Comparison of ENCODE assay signal across 8 cellular contexts in genomic region chr19:38647368-38647965, GRCh38. TPM values are rescaled to one million over a fixed set of nuclear protein-coding genes. Genes with fewer than 3 reads are reported as not detected.
DNase-seq lines count a peak whose midpoint lies in the region; ATAC-seq and TF ChIP-seq lines count a peak whose summit lies in the region.

TSS of gene ACTN4 (plus strand) at chr19:38647649. CDS start at chr19:38647746, 97 bp downstream.

- H3F3A ChIP-seq in GM23338 (replicated peaks; ENCODE audit: low read depth) = peaks cover 5% of the 10 kb centered on the region

- H3K9ac ChIP-seq in fibroblast of lung (ENCODE audit: insufficient read depth, low read length) = peak within 1 kb of the TSS; percentile 87

- H3K9me3 Mint-ChIP-seq in GM23338 = 0 out of 3 replicates have a peak, but pooled peaks cover 3% of the 10 kb centered on the region
- no peaks in the 10 kb centered on the region for H3K9me3 Mint-ChIP-seq in activated T-helper 17 cell treated with anti-CD3 and anti-CD28 coated beads, Interleukin-2, amount 50 U/mL, for 72 hours
- H3K9me3 Mint-ChIP-seq in naive thymus-derived CD8-positive, alpha-beta T cell = no peaks in the 10 kb centered on the region
- H3K9me3 Mint-ChIP-seq in stimulated activated naive B cell treated with anti-CD40 and anti-IgM and Interleukin-4, amounts not matched to agents 10 μg/mL and 1 μg/mL and 100 μg/mL, for 72 hours = no peaks in the 10 kb centered on the region

- H3K79me2 ChIP-seq in GM23338 (replicated peaks; ENCODE audit: insufficient read depth) = peaks cover 49% of the 10 kb centered on the region
- H3K79me2 ChIP-seq in fibroblast of lung (ENCODE audit: control insufficient read depth, insufficient read depth, low read length) = peaks cover 50% of the 10 kb centered on the region

- TF ChIP-seq CTCF in GM23338 (conservative IDR thresholded peaks at IDR 0.05; ENCODE audit: low read depth in 2 of 2) (no peak), fibroblast of lung (conservative IDR thresholded peaks at IDR 0.05 in 1 of 2, IDR thresholded peaks at IDR 0.05 in 1 of 2; ENCODE audit: low read depth in 1 of 2, low read length in 2 of 2) (no peak)

- H3K27ac Mint-ChIP-seq in GM23338 = peak within 1 kb of the TSS; percentile 95
- peak within 1 kb of the TSS; percentile 98 for H3K27ac Mint-ChIP-seq in activated T-helper 17 cell treated with anti-CD3 and anti-CD28 coated beads, Interleukin-2, amount 50 U/mL, for 72 hours
- H3K27ac Mint-ChIP-seq in naive thymus-derived CD8-positive, alpha-beta T cell = peak within 1 kb of the TSS; percentile 37 to 94 (median 86)
- peak within 1 kb of the TSS; percentile 94 for H3K27ac Mint-ChIP-seq in stimulated activated naive B cell treated with anti-CD40 and anti-IgM and Interleukin-4, amounts not matched to agents 10 μg/mL and 1 μg/mL and 100 μg/mL, for 72 hours

- H3K4me1 Mint-ChIP-seq in GM23338 = peaks cover 46% of the 10 kb centered on the region
- H3K4me1 Mint-ChIP-seq in activated T-helper 17 cell treated with anti-CD3 and anti-CD28 coated beads, Interleukin-2, amount 50 U/mL, for 72 hours = peaks cover 21% of the 10 kb centered on the region
- H3K4me1 Mint-ChIP-seq in naive thymus-derived CD8-positive, alpha-beta T cell = peaks cover 17 to 50% (median 28%) of the 10 kb centered on the region in 4 donors
- peaks cover 24 to 46% of the 10 kb centered on the region in 2 donors for H3K4me1 Mint-ChIP-seq in stimulated activated naive B cell treated with anti-CD40 and anti-IgM and Interleukin-4, amounts not matched to agents 10 μg/mL and 1 μg/mL and 100 μg/mL, for 72 hours

- peak within 1 kb of the TSS; percentile 84 for H3K27ac ChIP-seq in GM23338 (ENCODE audit: low read depth)
- H3K27ac ChIP-seq in fibroblast of lung (ENCODE audit: insufficient read depth, low read length) = peak within 1 kb of the TSS; percentile 88

- H2AFZ ChIP-seq in GM23338 (no peak within 1 kb of the TSS), fibroblast of lung (ENCODE audit: low read length) (peak within 1 kb of the TSS; percentile 69)

- peak within 1 kb of the TSS; percentile 100 for H3K4me2 ChIP-seq in GM23338
- H3K4me2 ChIP-seq in fibroblast of lung (ENCODE audit: extremely low read depth, insufficient read depth, low read length) = peak within 1 kb of the TSS; percentile 86

- H3K4me3 Mint-ChIP-seq in GM23338 = peak within 1 kb of the TSS; percentile 91
- H3K4me3 Mint-ChIP-seq in activated T-helper 17 cell treated with anti-CD3 and anti-CD28 coated beads, Interleukin-2, amount 50 U/mL, for 72 hours = peak within 1 kb of the TSS; percentile 100
- H3K4me3 Mint-ChIP-seq in naive thymus-derived CD8-positive, alpha-beta T cell = peak within 1 kb of the TSS; percentile 86 to 95 (median 91)
- peak within 1 kb of the TSS; percentile 91 to 98 for H3K4me3 Mint-ChIP-seq in stimulated activated naive B cell treated with anti-CD40 and anti-IgM and Interleukin-4, amounts not matched to agents 10 μg/mL and 1 μg/mL and 100 μg/mL, for 72 hours

- no peaks in the 10 kb centered on the region for H3K36me3 ChIP-seq in GM23338 (ENCODE audit: insufficient read depth)
- H3K36me3 ChIP-seq in fibroblast of lung (ENCODE audit: control insufficient read depth, insufficient read depth, low read length) = no peaks in the 10 kb centered on the region

- H3K4me3 ChIP-seq in GM23338 (peak within 1 kb of the TSS; percentile 99), fibroblast of lung (replicated peaks in 1 of 4; ENCODE audit: control extremely low read depth in 1 of 4, insufficient read depth in 1 of 4, low read depth in 3 of 4, low read length in 4 of 4) (peak within 1 kb of the TSS; percentile 73 to 99 (median 97))

- no peaks in the 10 kb centered on the region for H3K9me3 ChIP-seq in fibroblast of lung (ENCODE audit: control insufficient read depth, insufficient read depth, low read depth, low read length)

- H3K36me3 Mint-ChIP-seq in GM23338 (ENCODE audit: low read depth) = no peaks in the 10 kb centered on the region; the same call in 2 of the 3 replicates
- H3K36me3 Mint-ChIP-seq in activated T-helper 17 cell treated with anti-CD3 and anti-CD28 coated beads, Interleukin-2, amount 50 U/mL, for 72 hours (ENCODE audit: low read depth) = peaks cover 37% of the 10 kb centered on the region
- peaks cover 0 to 3% (median 2%) of the 10 kb centered on the region in 3 donors for H3K36me3 Mint-ChIP-seq in naive thymus-derived CD8-positive, alpha-beta T cell
- H3K36me3 Mint-ChIP-seq in stimulated activated naive B cell treated with anti-CD40 and anti-IgM and Interleukin-4, amounts not matched to agents 10 μg/mL and 1 μg/mL and 100 μg/mL, for 72 hours = peaks cover 14 to 16% of the 10 kb centered on the region in 2 donors

- H3K27me3 Mint-ChIP-seq in GM23338 (ENCODE audit: insufficient read depth, low read depth, poor library complexity) = peaks cover 30% of the 10 kb centered on the region
- no peaks in the 10 kb centered on the region for H3K27me3 Mint-ChIP-seq in activated T-helper 17 cell treated with anti-CD3 and anti-CD28 coated beads, Interleukin-2, amount 50 U/mL, for 72 hours
- H3K27me3 Mint-ChIP-seq in naive thymus-derived CD8-positive, alpha-beta T cell = peaks cover 12 to 47% (median 31%) of the 10 kb centered on the region in 5 donors
- no peaks in the 10 kb centered on the region for H3K27me3 Mint-ChIP-seq in stimulated activated naive B cell treated with anti-CD40 and anti-IgM and Interleukin-4, amounts not matched to agents 10 μg/mL and 1 μg/mL and 100 μg/mL, for 72 hours

- H3K4me1 ChIP-seq in GM23338 (ENCODE audit: insufficient read depth) (peaks cover 35% of the 10 kb centered on the region), fibroblast of lung (ENCODE audit: control insufficient read depth, extremely low read depth, insufficient read depth, low read length) (peaks cover 13% of the 10 kb centered on the region)

- H3K9me2 ChIP-seq in GM23338 (ENCODE audit: insufficient read depth) = no peaks in the 10 kb centered on the region

- H4K20me1 ChIP-seq in GM23338 (replicated peaks; ENCODE audit: insufficient read depth) (peaks cover 33% of the 10 kb centered on the region), fibroblast of lung (ENCODE audit: control insufficient read depth, extremely low read depth, insufficient read depth, low read length) (no peaks in the 10 kb centered on the region)

- ATAC-seq in GM23338 = peak; percentile 73
- peak; percentile 87 for ATAC-seq in activated T-helper 17 cell treated with anti-CD3 and anti-CD28 coated beads, Interleukin-2, amount 50 U/mL, for 72 hours (replicated peaks)
- ATAC-seq in naive thymus-derived CD8-positive, alpha-beta T cell = peak; percentile 88 to 94
- ATAC-seq in stimulated activated naive B cell treated with anti-CD40 and anti-IgM and Interleukin-4, amounts not matched to agents 10 μg/mL and 1 μg/mL and 100 μg/mL, for 72 hours (replicated peaks) = peak; percentile 91

- POLR2A ChIA-PET in naive thymus-derived CD8-positive, alpha-beta T cell (lab: Charles Lee) = interaction anchor here (0.6 to 2.2 kb wide), 11 partner anchors 9 to 590 kb away, joined by 3 to 18 read pairs (median 4); partner anchors contain the start of genes EIF3K, FAM98C, NFKBIB and PSMD8

- peak; percentile 96 for DNase-seq in EH (ENCODE audit: low read depth)
- peak; percentile 99 for DNase-seq in GM23338 (ENCODE audit: low spot score)
- peak; percentile 95 for DNase-seq in LHCN-M2 (ENCODE audit: low read depth)
- peak; percentile 95 for DNase-seq in RPMI7951 (ENCODE audit: low read depth)
- peak; percentile 92 to 95 for DNase-seq in fibroblast of lung (ENCODE audit: low read depth in 2 of 2)
- DNase-seq in naive thymus-derived CD8-positive, alpha-beta T cell = peak; percentile 99 to 100 (median 100)
- peak; percentile 100 for DNase-seq in stimulated activated naive B cell treated with anti-CD40 and anti-IgM and Interleukin-4, amounts not matched to agents 10 μg/mL and 1 μg/mL and 100 μg/mL, for 72 hours

- H3K27me3 ChIP-seq in GM23338 (ENCODE audit: insufficient read depth) (no peaks in the 10 kb centered on the region), fibroblast of lung (ENCODE audit: control insufficient read depth, insufficient read depth, low read length) (no peaks in the 10 kb centered on the region)

TF ChIP-seq in GM23338, 12 proteins besides CTCF, POLR2A, EP300 and RAD21 (continues in another document):
- TF ChIP-seq ZNF114 (CRISPR knock-in tag; IDR thresholded peaks at IDR 0.05) (no peak), CREB1 (CRISPR knock-in tag; IDR thresholded peaks at IDR 0.05; ENCODE audit: low read depth) (peak; percentile 5; the same call in 1 of the 2 replicates)

RNA-seq across cellular contexts. Expression of gene ACTN4, which starts in this region (rescaled TPM):
- 379 and 427 TPM in 2 replicates for total RNA-seq in GM23338 (2014; rRNA removed; shearing (Covaris generic))
- polyA plus RNA-seq in GM23338 (2016; fragmentation: Nextera tagmentation; extraction: Ambion mirVana) (54.6 and 68.9 TPM in 2 replicates), fibroblast of lung (363 and 683 TPM in 2 replicates)
- total RNA-seq in LHCN-M2 (2014; rRNA removed) (451 and 519 TPM in 2 replicates), fibroblast of lung (65.0 and 127 TPM in 2 replicates)
- polyA plus RNA-seq in LHCN-M2 (2012) = 1,228 TPM
- total RNA-seq in RPMI7951 (2014; rRNA removed; shearing (Covaris generic)) = 306 and 358 TPM in 2 replicates
- 100 to 1,000 TPM; 312 to 393 TPM for total RNA-seq in activated T-helper 17 cell treated with anti-CD3 and anti-CD28 coated beads, Interleukin-2, amount 50 U/mL, for 72 hours
- polyA plus RNA-seq in fibroblast of lung (2012) = 608 and 1,180 TPM in 2 replicates
- polyA minus RNA-seq in fibroblast of lung (ENCODE audit: low replicate concordance) = 641 and 1,577 TPM in 2 replicates
- total RNA-seq in naive thymus-derived CD8-positive, alpha-beta T cell = 10 to 100 TPM; 52.9 to 57.6 TPM
- 1 to 10 TPM; 3.2 to 8.5 (median 4.8) TPM for polyA plus RNA-seq in naive thymus-derived CD8-positive, alpha-beta T cell

Comparison
In these comparisons a context has a peak if more than half of its experiments do, and no peak if none do; other contexts are left out.
1. Peak in every context shown above with its lines: DNase-seq, ATAC-seq, H3K4me3 ChIP-seq and H3K27ac ChIP-seq.